In the genomic region with DNA sequence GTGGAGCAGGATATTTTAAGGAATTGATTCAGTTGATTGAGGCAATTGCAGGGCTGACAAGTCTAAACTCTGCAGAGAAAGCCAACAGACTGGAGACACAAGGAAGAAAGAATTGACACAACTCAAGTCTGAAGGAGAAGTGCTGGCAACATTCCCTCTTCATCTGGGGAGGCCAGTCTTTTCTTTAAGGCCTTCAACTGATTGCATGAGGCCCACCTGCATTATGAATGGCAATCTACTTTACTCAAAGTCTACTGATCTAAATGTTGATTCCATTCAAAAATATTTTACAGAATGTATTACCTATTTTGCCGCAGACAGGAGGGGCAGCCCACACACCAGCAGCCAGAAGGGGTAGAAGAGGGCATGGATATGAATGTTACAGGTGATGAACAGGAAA, we compare ENCODE assay signal across 34 cellular contexts.
"Had no signal": no experiment of that assay in that cellular context is flagged by ENCODE, and none has a peak within 500 bp of the region (broad histone marks: within the 10 kb centered on the region; RNA-seq: fewer than 3 reads in every experiment).

No MANE protein-coding gene starts in this region.

- DNase-seq: Karpas-422, Kasumi-1, MG63, MM.1S, MV-4-11, NCI-H1048, NCI-H1092, NCI-H1092 treated with DMSO at 0.1 percent for 48 hours, NCI-H1105, NCI-H1105 treated with DMSO at 0.1 percent for 48 hours, NCI-H1417, NCI-H1417 treated with DMSO at 0.1 percent for 48 hours, NCI-H1436, NCI-H1436 treated with DMSO at 0.1 percent for 48 hours, NCI-H146, NCI-H1694, NCI-H1694 treated with DMSO at 0.1 percent for 48 hours, NCI-H187, NCI-H187 treated with DMSO at 0.1 percent for 48 hours, NCI-H1930, NCI-H2029, NCI-H2029 treated with DMSO at 0.1 percent for 48 hours, NCI-H2081, NCI-H2081 treated with DMSO at 0.1 percent for 48 hours, NCI-H2107, NCI-H2171, NCI-H2171 treated with DMSO at 0.1 percent for 48 hours, NCI-H2227 treated with DMSO at 0.1 percent for 48 hours, NCI-H226, NCI-H345, NCI-H446, NCI-H446 treated with DMSO at 0.1 percent for 48 hours, NCI-H510A, NCI-H510A treated with DMSO at 0.1 percent for 48 hours had no signal

- H3K36me3 ChIP-seq: MG63 had no signal

- H3K4me3 ChIP-seq: MG63 had no signal

- H3K27me3 ChIP-seq: MG63 had no signal

- H3K9me3 ChIP-seq: MG63 had no signal
